Comparison of ENCODE assay signal across 8 cellular contexts in the genomic region with DNA sequence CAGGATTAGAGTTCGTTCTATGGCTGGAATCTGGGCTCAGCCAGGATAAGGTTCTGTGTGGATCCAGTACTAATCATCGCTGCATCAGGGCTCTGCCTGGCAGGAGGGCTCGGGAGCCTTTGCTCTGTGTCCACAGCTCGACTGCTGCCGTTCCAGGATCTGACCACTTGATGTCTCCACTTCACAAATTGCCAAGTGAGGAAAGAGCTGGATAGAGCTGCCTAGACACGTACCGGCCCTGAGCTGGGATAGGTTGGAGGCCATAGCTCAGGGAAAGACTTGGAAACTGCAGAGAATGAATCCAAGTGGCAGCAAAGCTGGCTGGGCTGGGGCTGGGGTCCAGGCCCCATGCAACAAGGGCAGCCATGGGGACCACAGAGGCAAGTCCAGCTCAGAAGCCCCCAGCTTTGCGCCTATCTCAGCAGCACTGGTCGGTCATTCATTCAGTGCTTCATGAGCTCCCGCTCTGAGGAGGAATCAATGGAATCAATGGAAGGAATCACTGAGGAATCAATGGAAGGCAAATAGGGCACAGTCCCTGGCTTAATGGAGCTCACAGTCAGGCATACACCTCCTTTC. TPM values are rescaled to one million over a fixed set of nuclear protein-coding genes. Genes with fewer than 3 reads are reported as not detected.
DNase-seq lines count a peak whose midpoint lies in the region; ATAC-seq and TF ChIP-seq lines count a peak whose summit lies in the region.

No MANE protein-coding gene starts in this region.

- H3K4me3 ChIP-seq in lower lobe of right lung, result no peak overlapping the region

- CTCF ChIA-PET in activated CD4-positive, alpha-beta T cell treated with anti-CD3 and anti-CD28 coated beads, Interleukin-2, amount 10 ng/mL, durations not matched to agents 7 days and 5 days (lab: Charles Lee), result interaction anchor here (0.5 to 5.0 kb wide), 34 partner anchors 11 to 705 kb away, joined by 3 to 52 read pairs (median 3); partner anchors contain the start of gene PLCG1

- no peaks in the 10 kb centered on the region for H3K27me3 ChIP-seq in lower lobe of right lung (ENCODE audit: low read depth)

- no peaks in the 10 kb centered on the region for H3K36me3 Mint-ChIP-seq in activated CD4-positive, alpha-beta T cell treated with anti-CD3 and anti-CD28 coated beads, Interleukin-2, amount 10 ng/mL, durations not matched to agents 7 days and 5 days (ENCODE audit: low read depth)
- no peaks in the 10 kb centered on the region for H3K36me3 Mint-ChIP-seq in dendritic cell treated with granulocyte-macrophage colony-stimulating factor and Interleukin-4, amounts not matched to agents 40 ng/mL and 50 ng/mL, for 4 days (ENCODE audit: low read depth)

- peak; percentile 91 for TF ChIP-seq CTCF in lower lobe of right lung (IDR thresholded peaks at IDR 0.05)

- H3K4me1 ChIP-seq in lower lobe of right lung, result peaks cover 16% of the 10 kb centered on the region

- H3K4me3 Mint-ChIP-seq in activated CD4-positive, alpha-beta T cell treated with anti-CD3 and anti-CD28 coated beads, Interleukin-2, amount 10 ng/mL, durations not matched to agents 7 days and 5 days, result no peak overlapping the region
- H3K4me3 Mint-ChIP-seq in dendritic cell treated with granulocyte-macrophage colony-stimulating factor and Interleukin-4, amounts not matched to agents 40 ng/mL and 50 ng/mL, for 4 days, result peak overlapping the region; percentile 28

- H3K36me3 ChIP-seq in lower lobe of right lung, result no peaks in the 10 kb centered on the region

- peak overlapping the region; percentile 27 for H3K27ac ChIP-seq in lower lobe of right lung

- H3K9me3 Mint-ChIP-seq in activated CD4-positive, alpha-beta T cell treated with anti-CD3 and anti-CD28 coated beads, Interleukin-2, amount 10 ng/mL, durations not matched to agents 7 days and 5 days, result no peaks in the 10 kb centered on the region
- no peaks in the 10 kb centered on the region for H3K9me3 Mint-ChIP-seq in dendritic cell treated with granulocyte-macrophage colony-stimulating factor and Interleukin-4, amounts not matched to agents 40 ng/mL and 50 ng/mL, for 4 days

- DNase-seq in C1 segment of cervical spinal cord (lab: John Stamatoyannopoulos, UW) (peak in 12 of 14 donors; percentile 31 to 79 (median 52)), NCI-H748 treated with DMSO at 0.1 percent for 48 hours (lab: John Stamatoyannopoulos, UW) (peak; percentile 63), lower lobe of right lung (peak; percentile 82)
- DNase-seq in activated CD4-positive, alpha-beta T cell treated with anti-CD3 and anti-CD28 coated beads, Interleukin-2, amount 10 ng/mL, durations not matched to agents 7 days and 5 days, result peak; percentile 75
- DNase-seq in stimulated activated CD4-positive, alpha-beta T cell treated with anti-CD3 and anti-CD28 coated beads, TNF-alpha, amount 100 ng/mL, for 48 hours (ENCODE audit: low read depth in 3 of 3), result peak; percentile 53 to 66 (median 54)

- no peaks in the 10 kb centered on the region for H3K27me3 Mint-ChIP-seq in activated CD4-positive, alpha-beta T cell treated with anti-CD3 and anti-CD28 coated beads, Interleukin-2, amount 10 ng/mL, durations not matched to agents 7 days and 5 days
- no peaks in the 10 kb centered on the region for H3K27me3 Mint-ChIP-seq in dendritic cell treated with granulocyte-macrophage colony-stimulating factor and Interleukin-4, amounts not matched to agents 40 ng/mL and 50 ng/mL, for 4 days

- peak overlapping the region; percentile 80 for H3K27ac Mint-ChIP-seq in activated CD4-positive, alpha-beta T cell treated with anti-CD3 and anti-CD28 coated beads, Interleukin-2, amount 10 ng/mL, durations not matched to agents 7 days and 5 days
- H3K27ac Mint-ChIP-seq in dendritic cell treated with granulocyte-macrophage colony-stimulating factor and Interleukin-4, amounts not matched to agents 40 ng/mL and 50 ng/mL, for 4 days, result peak overlapping the region; percentile 91

- ATAC-seq in GM19328 (IDR thresholded peaks at IDR 0.05; ENCODE audit: unreplicated experiment) (peak; percentile 46), HG03520 (IDR thresholded peaks at IDR 0.05; ENCODE audit: unreplicated experiment) (peak; percentile 54), lower lobe of right lung (peak; percentile 97 to 98)

- H3K9me3 ChIP-seq in lower lobe of right lung, result no peaks in the 10 kb centered on the region

- peaks cover 37% of the 10 kb centered on the region for H3K4me1 Mint-ChIP-seq in activated CD4-positive, alpha-beta T cell treated with anti-CD3 and anti-CD28 coated beads, Interleukin-2, amount 10 ng/mL, durations not matched to agents 7 days and 5 days
- H3K4me1 Mint-ChIP-seq in dendritic cell treated with granulocyte-macrophage colony-stimulating factor and Interleukin-4, amounts not matched to agents 40 ng/mL and 50 ng/mL, for 4 days (ENCODE audit: low read depth), result peaks cover 25% of the 10 kb centered on the region

- intact Hi-C loops in dendritic cell treated with granulocyte-macrophage colony-stimulating factor and Interleukin-4, amounts not matched to agents 40 ng/mL and 50 ng/mL, for 4 days (cut with micrococcal nuclease), result loop anchor here (1.0 to 5.0 kb wide), 5 partner anchors 13 to 105 kb away; partner anchors contain the start of gene TOP1
- intact Hi-C loops in lower lobe of right lung (cut with DNase I), result no loop called here

- POLR2A ChIA-PET in activated CD4-positive, alpha-beta T cell treated with anti-CD3 and anti-CD28 coated beads, Interleukin-2, amount 10 ng/mL, durations not matched to agents 7 days and 5 days (lab: Charles Lee), result interaction anchor here (0.6 to 1.4 kb wide), 4 partner anchors 55 to 105 kb away, joined by 3 to 4 read pairs (median 4); no protein-coding TSS in a partner anchor

RNA-seq across cellular contexts. Expression of gene TOP1, which starts 38.0 kb away (rescaled TPM):
- total RNA-seq in activated CD4-positive, alpha-beta T cell treated with anti-CD3 and anti-CD28 coated beads, Interleukin-2, amount 10 ng/mL, durations not matched to agents 7 days and 5 days, result 10 to 100 TPM; 66.7 to 76.9 TPM
- total RNA-seq in lower lobe of right lung, result 52.0 TPM

Comparison
In these comparisons a context has a peak if more than half of its experiments do, and no peak if none do; other contexts are left out.
1. ATAC-seq: peak in every context shown above with its lines; median percentile 98 in lower lobe of right lung; 54 in HG03520; 46 in GM19328.